In genomic region chr4:10832989-10833635, GRCh38 we compare ENCODE assay signal across 23 cellular contexts.
DNase-seq lines count a peak whose midpoint lies in the region; ATAC-seq, FAIRE-seq and TF ChIP-seq lines count a peak whose summit lies in the region.
"Had no signal": no experiment of that assay in that cellular context is flagged by ENCODE, and none has a peak within 500 bp of the region (broad histone marks: within the 10 kb centered on the region; RNA-seq: fewer than 3 reads in every experiment).

No MANE protein-coding gene starts in this region.

- ATAC-seq in GM12878, result no peak
- ATAC-seq in stimulated activated naive B cell treated with anti-CD40 and anti-IgM and Interleukin-4, amounts not matched to agents 10 μg/mL and 1 μg/mL and 100 μg/mL, for 72 hours (replicated peaks), result peak; percentile 88 to 89
- ATAC-seq: activated T-helper 17 cell treated with anti-CD3 and anti-CD28 coated beads, Interleukin-2, amount 50 U/mL, for 72 hours had no signal

- no peaks in the 10 kb centered on the region; the same call in 1 of the 3 replicates for H3K9me3 ChIP-seq in GM12878 (replicated peaks; ENCODE audit: control insufficient read depth, insufficient read depth, low read length)
- H3K9me3 ChIP-seq: adrenal gland, HAP-1, spleen, tibial artery had no signal

- H3K4me3 Mint-ChIP-seq in stimulated activated naive B cell treated with anti-CD40 and anti-IgM and Interleukin-4, amounts not matched to agents 10 μg/mL and 1 μg/mL and 100 μg/mL, for 72 hours, result peak overlapping the region in 1 of 2 donors; percentile 20
- no peak overlapping the region for H3K4me3 Mint-ChIP-seq in activated T-helper 1 cell treated with anti-CD3 and anti-CD28 coated beads, Interleukin-12 subunit alpha, Interleukin-12 subunit beta, Interleukin-2, Interleukin-4 antibody, amounts not matched to agents 30 ng/mL and 10 ng/mL and 1 ng/mL, durations not matched to agents 14 hours and 24 hours and 36 hours
- H3K4me3 Mint-ChIP-seq: activated T-helper 17 cell treated with anti-CD3 and anti-CD28 coated beads, Interleukin-2, amount 50 U/mL, for 72 hours; central memory CD8-positive, alpha-beta T cell; neural progenitor cell had no signal

- H3K9me3 Mint-ChIP-seq in stimulated activated naive B cell treated with anti-CD40 and anti-IgM and Interleukin-4, amounts not matched to agents 10 μg/mL and 1 μg/mL and 100 μg/mL, for 72 hours, result peaks cover 0 to 10% of the 10 kb centered on the region in 2 donors
- H3K9me3 Mint-ChIP-seq in activated T-helper 1 cell treated with anti-CD3 and anti-CD28 coated beads, Interleukin-12 subunit alpha, Interleukin-12 subunit beta, Interleukin-2, Interleukin-4 antibody, amounts not matched to agents 30 ng/mL and 10 ng/mL and 1 ng/mL, durations not matched to agents 14 hours and 24 hours and 36 hours, result peaks cover 14% of the 10 kb centered on the region
- H3K9me3 Mint-ChIP-seq: neural progenitor cell had no signal

- no peaks in the 10 kb centered on the region for H3K36me3 ChIP-seq in GM12878 (ENCODE audit: control insufficient read depth in 2 of 2, insufficient read depth in 2 of 2, low read length in 1 of 2)
- H3K36me3 ChIP-seq: adrenal gland, HAP-1, neural progenitor cell, spleen, tibial artery had no signal

- intact Hi-C loops in GM12878 (cut with micrococcal nuclease; ENCODE audit: unreplicated experiment), result no loop called here
- intact Hi-C loops in activated T-helper 1 cell treated with anti-CD3 and anti-CD28 coated beads, Interleukin-12 subunit alpha, Interleukin-12 subunit beta, Interleukin-2, Interleukin-4 antibody, amounts not matched to agents 30 ng/mL and 10 ng/mL and 1 ng/mL, durations not matched to agents 14 hours and 24 hours and 36 hours (cut with micrococcal nuclease), result no loop called here

- peak overlapping the region; percentile 52; the same call in 1 of the 2 replicates for H2AFZ ChIP-seq in GM12878 (ENCODE audit: control insufficient read depth, low read depth, low read length)

- CTCF ChIA-PET in GM12878 (lab: Yijun Ruan, JAX), result no interaction called here

- no TSS peak for BruUV-seq in GM12878 (replicated peaks; lab: Mats Ljungman, UMichigan)

- TF ChIP-seq RAD21 in GM12878 (IDR thresholded peaks at IDR 0.05; ENCODE audit: insufficient read depth, low read depth, low read length), result no peak

- H3K27me3 ChIP-seq in GM12878 (replicated peaks in 1 of 2; ENCODE audit: control insufficient read depth in 2 of 2, insufficient read depth in 2 of 2, low read length in 1 of 2), result no peaks in the 10 kb centered on the region
- H3K27me3 ChIP-seq: adrenal gland, neural progenitor cell, spleen, tibial artery had no signal

- peak in 1 of 2 experiments; percentile 9; a peak in 1 of 4 replicates for TF ChIP-seq EP300 in GM12878 (IDR thresholded peaks at IDR 0.05; ENCODE audit: borderline replicate concordance in 1 of 2, control insufficient read depth in 1 of 2, low read depth in 2 of 2, low read length in 2 of 2)

- RAD21 ChIA-PET in GM12878 (lab: Charles Lee; ENCODE audit: unreplicated experiment), result interaction anchor here (1.4 kb wide), 1 partner anchor 100 kb away, joined by 3 read pairs; no protein-coding TSS in a partner anchor

- no peaks in the 10 kb centered on the region for H3K79me2 ChIP-seq in GM12878 (ENCODE audit: control insufficient read depth, insufficient read depth, low read length)

- no peak for TF ChIP-seq POLR2A in GM12878 (IDR thresholded peaks at IDR 0.05; ENCODE audit: low read depth, low read length)

- peaks cover 22 to 29% of the 10 kb centered on the region in 2 donors for H3K4me1 Mint-ChIP-seq in stimulated activated naive B cell treated with anti-CD40 and anti-IgM and Interleukin-4, amounts not matched to agents 10 μg/mL and 1 μg/mL and 100 μg/mL, for 72 hours
- H3K4me1 Mint-ChIP-seq in activated T-helper 1 cell treated with anti-CD3 and anti-CD28 coated beads, Interleukin-12 subunit alpha, Interleukin-12 subunit beta, Interleukin-2, Interleukin-4 antibody, amounts not matched to agents 30 ng/mL and 10 ng/mL and 1 ng/mL, durations not matched to agents 14 hours and 24 hours and 36 hours (ENCODE audit: low read depth), result peaks cover 5% of the 10 kb centered on the region
- H3K4me1 Mint-ChIP-seq: activated T-helper 17 cell treated with anti-CD3 and anti-CD28 coated beads, Interleukin-2, amount 50 U/mL, for 72 hours; central memory CD8-positive, alpha-beta T cell; neural progenitor cell had no signal

- SMC1A ChIA-PET in GM12878 (lab: Charles Lee; ENCODE audit: uncharacterized antibody, unreplicated experiment), result interaction anchor here (0.7 to 1.6 kb wide), 7 partner anchors 9 to 86 kb away, joined by 3 to 8 read pairs (median 4); no protein-coding TSS in a partner anchor

- peak; percentile 7 to 77 (median 31) for DNase-seq in NCI-H1417 (lab: John Stamatoyannopoulos, UW)
- no peak for DNase-seq in NCI-H1417 treated with DMSO at 0.1 percent for 48 hours (lab: John Stamatoyannopoulos, UW)
- DNase-seq in NCI-H446 treated with DMSO at 0.1 percent for 48 hours (lab: John Stamatoyannopoulos, UW), result peak; percentile 74
- DNase-seq in GM12878 (ENCODE audit: low read depth, low spot score), result peak; percentile 2
- no peak for DNase-seq in stimulated activated naive B cell treated with anti-CD40 and anti-IgM and Interleukin-4, amounts not matched to agents 10 μg/mL and 1 μg/mL and 100 μg/mL, for 72 hours
- DNase-seq in activated T-helper 1 cell treated with anti-CD3 and anti-CD28 coated beads, Interleukin-12 subunit alpha, Interleukin-12 subunit beta, Interleukin-2, Interleukin-4 antibody, amounts not matched to agents 30 ng/mL and 10 ng/mL and 1 ng/mL, durations not matched to agents 14 hours and 24 hours and 36 hours (ENCODE audit: low spot score), result no peak
- no peak for DNase-seq in NCI-H1048 (lab: John Stamatoyannopoulos, UW)
- no peak for DNase-seq in mucosa of gallbladder (ENCODE audit: low spot score)
- DNase-seq: activated CD4-positive, CD25-positive, alpha-beta regulatory T cell; adrenal gland; islet precursor cell; KBM-7; mesenchymal stem cell; NCI-H1436; Right ventricle myocardium superior; spleen; T-helper 1 cell; tibial artery had no signal

- no peak overlapping the region for H3K27ac ChIP-seq in GM12878 (ENCODE audit: control insufficient read depth, insufficient read depth)
- H3K27ac ChIP-seq: 22Rv1, adrenal gland, neural progenitor cell, spleen, tibial artery had no signal

- H3K4me2 ChIP-seq in GM12878 (ENCODE audit: control insufficient read depth, insufficient read depth), result no peak overlapping the region
- H3K4me2 ChIP-seq: neural progenitor cell had no signal

- in situ Hi-C loops in GM12878 (cut with MboI), result no loop called here

- POLR2A ChIA-PET in GM12878 (lab: Charles Lee), result no interaction called here

- H3K27me3 Mint-ChIP-seq in stimulated activated naive B cell treated with anti-CD40 and anti-IgM and Interleukin-4, amounts not matched to agents 10 μg/mL and 1 μg/mL and 100 μg/mL, for 72 hours, result no peaks in the 10 kb centered on the region
- H3K27me3 Mint-ChIP-seq in activated T-helper 1 cell treated with anti-CD3 and anti-CD28 coated beads, Interleukin-12 subunit alpha, Interleukin-12 subunit beta, Interleukin-2, Interleukin-4 antibody, amounts not matched to agents 30 ng/mL and 10 ng/mL and 1 ng/mL, durations not matched to agents 14 hours and 24 hours and 36 hours (ENCODE audit: insufficient read depth), result no peaks in the 10 kb centered on the region
- H3K27me3 Mint-ChIP-seq: central memory CD8-positive, alpha-beta T cell had no signal

- H3K4me1 ChIP-seq in GM12878 (ENCODE audit: control insufficient read depth, insufficient read depth, low read length), result no peaks in the 10 kb centered on the region
- H3K4me1 ChIP-seq: adrenal gland, HAP-1, tibial artery had no signal

- H3K9ac ChIP-seq in GM12878 (ENCODE audit: control insufficient read depth, insufficient read depth, low read length), result no peak overlapping the region
- H3K9ac ChIP-seq: neural progenitor cell had no signal

- peaks cover 8 to 9% of the 10 kb centered on the region in 2 donors for H3K36me3 Mint-ChIP-seq in stimulated activated naive B cell treated with anti-CD40 and anti-IgM and Interleukin-4, amounts not matched to agents 10 μg/mL and 1 μg/mL and 100 μg/mL, for 72 hours
- H3K36me3 Mint-ChIP-seq in activated T-helper 1 cell treated with anti-CD3 and anti-CD28 coated beads, Interleukin-12 subunit alpha, Interleukin-12 subunit beta, Interleukin-2, Interleukin-4 antibody, amounts not matched to agents 30 ng/mL and 10 ng/mL and 1 ng/mL, durations not matched to agents 14 hours and 24 hours and 36 hours (ENCODE audit: low read depth), result no peaks in the 10 kb centered on the region
- H3K36me3 Mint-ChIP-seq: neural progenitor cell had no signal

- no peak for TF ChIP-seq CTCF in GM12878 (IDR thresholded peaks at IDR 0.05 in 2 of 3, conservative IDR thresholded peaks at IDR 0.05 in 1 of 3; ENCODE audit: control insufficient read depth in 2 of 3, extremely low read depth in 1 of 3, insufficient read depth in 1 of 3, low read depth in 3 of 3, low read length in 3 of 3)

- H3K4me3 ChIP-seq in GM12878, result no peak overlapping the region
- H3K4me3 ChIP-seq: adrenal gland, HAP-1, neural progenitor cell, spleen, tibial artery had no signal

- 31% methylated on average over 7 of the region's 7 CpGs for WGBS in GM12878 (ENCODE audit: insufficient coverage, insufficient replicate concordance, low lambda C conversion rate, missing lambda C conversion rate)

- no peaks in the 10 kb centered on the region for H4K20me1 ChIP-seq in GM12878 (ENCODE audit: control insufficient read depth, insufficient read depth)

- H3K27ac Mint-ChIP-seq in stimulated activated naive B cell treated with anti-CD40 and anti-IgM and Interleukin-4, amounts not matched to agents 10 μg/mL and 1 μg/mL and 100 μg/mL, for 72 hours, result peak overlapping the region; percentile 79
- no peak overlapping the region for H3K27ac Mint-ChIP-seq in activated T-helper 1 cell treated with anti-CD3 and anti-CD28 coated beads, Interleukin-12 subunit alpha, Interleukin-12 subunit beta, Interleukin-2, Interleukin-4 antibody, amounts not matched to agents 30 ng/mL and 10 ng/mL and 1 ng/mL, durations not matched to agents 14 hours and 24 hours and 36 hours
- H3K27ac Mint-ChIP-seq: activated T-helper 17 cell treated with anti-CD3 and anti-CD28 coated beads, Interleukin-2, amount 50 U/mL, for 72 hours; neural progenitor cell had no signal

- peak; percentile 18 for FAIRE-seq in GM12878 (lab: Jason Lieb, UNC)

TF ChIP-seq in GM12878, 131 proteins besides CTCF, POLR2A, EP300 and RAD21 (continues in another document):
- TF ChIP-seq FOXM1 (IDR thresholded peaks at IDR 0.05; ENCODE audit: low read depth, low read length) (no peak), SMAD5 (IDR thresholded peaks at IDR 0.05; ENCODE audit: low read depth) (no peak)

Comparison
In these comparisons a context has a peak if more than half of its experiments do, and no peak if none do; other contexts are left out.
1. DNase-seq: peak in NCI-H1417 (3 of 3), NCI-H446 treated with DMSO at 0.1 percent for 48 hours (single experiment) and GM12878 (single experiment); none in NCI-H1417 treated with DMSO at 0.1 percent for 48 hours (single experiment), stimulated activated naive B cell treated with anti-CD40 and anti-IgM and Interleukin-4, amounts not matched to agents 10 μg/mL and 1 μg/mL and 100 μg/mL, for 72 hours (single experiment), activated T-helper 1 cell treated with anti-CD3 and anti-CD28 coated beads, Interleukin-12 subunit alpha, Interleukin-12 subunit beta, Interleukin-2, Interleukin-4 antibody, amounts not matched to agents 30 ng/mL and 10 ng/mL and 1 ng/mL, durations not matched to agents 14 hours and 24 hours and 36 hours (single experiment), NCI-H1048 (single experiment) and mucosa of gallbladder (single experiment).